ENCODE assay signal across 8 cellular contexts in the genomic region with DNA sequence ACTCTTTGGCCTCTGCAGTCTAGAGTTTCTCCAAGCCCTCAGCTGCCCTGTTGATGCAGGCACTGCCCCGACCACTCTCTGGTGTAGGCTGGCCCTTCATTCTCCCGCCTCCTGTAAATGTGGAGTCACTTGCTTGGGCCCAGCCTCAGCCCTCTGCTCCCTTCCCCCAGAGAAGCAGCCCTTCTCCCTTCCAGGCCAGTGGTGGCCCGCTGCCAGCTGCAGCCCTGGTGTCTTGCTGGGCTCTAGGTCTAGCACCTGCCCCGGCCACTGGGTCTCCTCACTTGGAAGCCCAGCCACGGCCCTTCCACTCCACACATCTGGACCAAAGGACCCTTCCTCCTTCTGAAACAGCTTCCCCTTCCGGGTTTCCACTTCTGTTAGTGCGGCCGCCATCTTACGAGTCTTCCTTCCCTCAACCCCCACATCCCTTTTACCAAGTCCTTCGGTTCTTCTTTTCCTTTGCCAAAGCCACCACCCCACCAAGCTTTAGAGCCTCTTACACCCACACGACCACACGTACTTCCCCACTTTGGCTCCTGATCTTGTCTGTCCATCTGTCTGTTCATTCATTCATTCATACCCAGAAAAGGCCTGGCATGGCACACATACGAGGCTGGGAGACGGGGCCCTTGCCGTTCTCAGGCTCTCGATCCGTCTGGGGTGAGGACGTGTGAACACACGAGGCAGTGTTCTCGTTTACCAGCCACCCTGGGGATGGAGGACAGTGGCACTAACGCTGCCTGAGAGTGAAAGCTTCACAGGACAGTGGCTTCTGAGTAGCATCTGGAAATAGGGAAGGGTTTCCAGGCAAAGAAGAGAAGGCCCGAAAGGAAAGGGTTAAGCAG.
DNase-seq lines count a peak whose midpoint lies in the region; ATAC-seq and TF ChIP-seq lines count a peak whose summit lies in the region.

No MANE protein-coding gene starts in this region.

- WGBS in mesenchymal stem cell, result 83% methylated on average over 22 of the region's 22 CpGs
- WGBS in aorta, 2 donors, result 73 to 75% methylated on average over 22 of the region's 22 CpGs

- intact Hi-C loops in cardiac septum (cut with DNase I), result no loop called here
- intact Hi-C loops in activated T-helper 2 cell treated with anti-CD3 and anti-CD28 coated beads, Interferon-gamma antibody, Interleukin-2, Interleukin-4, amounts not matched to agents 10 μg/mL and 5 μg/mL and 100 μg/mL, durations not matched to agents 14 hours and 24 hours and 36 hours (cut with micrococcal nuclease), result no loop called here
- intact Hi-C loops in aorta (cut with DNase I), result no loop called here

- ATAC-seq in aorta (ENCODE audit: low FRiP score) (peak; percentile 20), HG03354 (IDR thresholded peaks at IDR 0.05; ENCODE audit: poor library complexity, severe bottlenecking, unreplicated experiment) (no peak)

- H3K36me3 ChIP-seq in cardiac muscle cell, result no peaks in the 10 kb centered on the region
- peaks cover 4 to 13% of the 10 kb centered on the region in 2 experiments for H3K36me3 ChIP-seq in mesenchymal stem cell (ENCODE audit: control insufficient read depth in 1 of 2, insufficient read depth in 2 of 2, low read depth in 1 of 2, low read length in 2 of 2)
- no peaks in the 10 kb centered on the region for H3K36me3 ChIP-seq in aorta (ENCODE audit: control insufficient read depth in 1 of 2, insufficient read depth in 2 of 2, low read length in 1 of 2)

- H4K8ac ChIP-seq in mesenchymal stem cell (ENCODE audit: low read length), result peak overlapping the region; percentile 58

- H3K4me2 ChIP-seq in mesenchymal stem cell (ENCODE audit: low read length, poor library complexity, severe bottlenecking), result no peak overlapping the region

- no peak overlapping the region for H3K23ac ChIP-seq in mesenchymal stem cell (ENCODE audit: low read length in 2 of 2)

- H2BK120ac ChIP-seq in mesenchymal stem cell (ENCODE audit: low read depth, low read length), result peak overlapping the region; percentile 93

- peak overlapping the region; percentile 49 for H3K4me3 Mint-ChIP-seq in activated T-helper 2 cell treated with anti-CD3 and anti-CD28 coated beads, Interferon-gamma antibody, Interleukin-2, Interleukin-4, amounts not matched to agents 10 μg/mL and 5 μg/mL and 100 μg/mL, durations not matched to agents 14 hours and 24 hours and 36 hours (ENCODE audit: low read depth)

- H3K18ac ChIP-seq in mesenchymal stem cell (ENCODE audit: low read depth in 1 of 2, low read length in 2 of 2), result peak overlapping the region; percentile 84 to 89

- H4K91ac ChIP-seq in mesenchymal stem cell (ENCODE audit: low read length), result peak overlapping the region; percentile 58

- TF ChIP-seq CTCF in cardiac muscle cell (IDR thresholded peaks at IDR 0.05; ENCODE audit: low read depth, low read length), result no peak

- peaks cover 3% of the 10 kb centered on the region for H3K36me3 Mint-ChIP-seq in activated T-helper 2 cell treated with anti-CD3 and anti-CD28 coated beads, Interferon-gamma antibody, Interleukin-2, Interleukin-4, amounts not matched to agents 10 μg/mL and 5 μg/mL and 100 μg/mL, durations not matched to agents 14 hours and 24 hours and 36 hours (ENCODE audit: low read depth)

- peak overlapping the region; percentile 73 for H2BK15ac ChIP-seq in mesenchymal stem cell (ENCODE audit: low read depth, poor library complexity, severe bottlenecking)

- DNase-seq in cardiac muscle cell (ENCODE audit: low read depth in 1 of 2, low spot score in 1 of 2), result peak in 1 of 2 donors; percentile 63
- no peak for DNase-seq in cardiac septum (ENCODE audit: low spot score)
- no peak for DNase-seq in activated T-helper 2 cell treated with anti-CD3 and anti-CD28 coated beads, Interferon-gamma antibody, Interleukin-2, Interleukin-4, amounts not matched to agents 10 μg/mL and 5 μg/mL and 100 μg/mL, durations not matched to agents 14 hours and 24 hours and 36 hours (ENCODE audit: low spot score)
- no peak for DNase-seq in mesenchymal stem cell
- peak; percentile 81 to 87 for DNase-seq in aorta
- no peak for DNase-seq in HEK293T (ENCODE audit: extremely low spot score)
- DNase-seq in stimulated activated CD4-positive, alpha-beta T cell treated with anti-CD3 and anti-CD28 coated beads, Interleukin-15, amount 100 ng/mL, for 24 hours, result no peak

- H3K79me1 ChIP-seq in mesenchymal stem cell (replicated peaks; ENCODE audit: low read length, poor library complexity, severe bottlenecking), result peaks cover 6% of the 10 kb centered on the region

- H3K27ac Mint-ChIP-seq in activated T-helper 2 cell treated with anti-CD3 and anti-CD28 coated beads, Interferon-gamma antibody, Interleukin-2, Interleukin-4, amounts not matched to agents 10 μg/mL and 5 μg/mL and 100 μg/mL, durations not matched to agents 14 hours and 24 hours and 36 hours, result peak overlapping the region; percentile 42

- H3K9me3 Mint-ChIP-seq in activated T-helper 2 cell treated with anti-CD3 and anti-CD28 coated beads, Interferon-gamma antibody, Interleukin-2, Interleukin-4, amounts not matched to agents 10 μg/mL and 5 μg/mL and 100 μg/mL, durations not matched to agents 14 hours and 24 hours and 36 hours, result no peaks in the 10 kb centered on the region

- peak overlapping the region; percentile 71 for H3K9ac ChIP-seq in mesenchymal stem cell (ENCODE audit: low read length)

- POLR2A ChIA-PET in HEK293T (lab: Yijun Ruan, JAX), result interaction anchor here (0.7 to 1.6 kb wide), 4 partner anchors 25 to 71 kb away, joined by 3 to 5 read pairs (median 4); no protein-coding TSS in a partner anchor

- H2AK5ac ChIP-seq in mesenchymal stem cell (ENCODE audit: low read length, severe bottlenecking), result peak overlapping the region; percentile 87

- peak overlapping the region in 1 of 2 experiments; percentile 50 for H3K14ac ChIP-seq in mesenchymal stem cell (ENCODE audit: low read length in 2 of 2)

- H3K9me3 ChIP-seq in cardiac muscle cell (ENCODE audit: low read depth), result no peaks in the 10 kb centered on the region
- H3K9me3 ChIP-seq in mesenchymal stem cell (ENCODE audit: control insufficient read depth, low read length), result no peaks in the 10 kb centered on the region
- no peaks in the 10 kb centered on the region for H3K9me3 ChIP-seq in aorta (ENCODE audit: control insufficient read depth, low read length)

- H3K4me3 ChIP-seq in cardiac muscle cell, result no peak overlapping the region
- peak overlapping the region in 1 of 2 experiments; percentile 27 for H3K4me3 ChIP-seq in mesenchymal stem cell (ENCODE audit: insufficient read depth in 1 of 2, low read depth in 1 of 2, low read length in 2 of 2)
- no peak overlapping the region for H3K4me3 ChIP-seq in aorta (ENCODE audit: low read length in 2 of 2)

- peak overlapping the region; percentile 10 for H2BK5ac ChIP-seq in mesenchymal stem cell (ENCODE audit: low read depth, low read length, poor library complexity, severe bottlenecking)

- CTCF ChIA-PET in HEK293T (lab: Yijun Ruan, JAX), result interaction anchor here (1.0 to 2.0 kb wide), 2 partner anchors 11 to 35 kb away, joined by 3 to 7 read pairs; no protein-coding TSS in a partner anchor

- H3K4me1 ChIP-seq in cardiac muscle cell (ENCODE audit: low read depth) (peaks cover 38% of the 10 kb centered on the region), mesenchymal stem cell (ENCODE audit: control insufficient read depth, insufficient read depth, low read depth, low read length) (peaks cover 63% of the 10 kb centered on the region), aorta (ENCODE audit: control insufficient read depth in 1 of 2, insufficient read depth in 2 of 2, low read length in 2 of 2) (no peaks in the 10 kb centered on the region)

- H3K4ac ChIP-seq in mesenchymal stem cell (ENCODE audit: low read depth in 1 of 2, low read length in 2 of 2), result peak overlapping the region; percentile 16 to 32

- H2BK12ac ChIP-seq in mesenchymal stem cell (ENCODE audit: low read length in 2 of 2), result peak overlapping the region; percentile 85 to 98

- H2AFZ ChIP-seq in mesenchymal stem cell (ENCODE audit: low read depth, low read length), result no peak overlapping the region

- peaks cover 39% of the 10 kb centered on the region for H3K4me1 Mint-ChIP-seq in activated T-helper 2 cell treated with anti-CD3 and anti-CD28 coated beads, Interferon-gamma antibody, Interleukin-2, Interleukin-4, amounts not matched to agents 10 μg/mL and 5 μg/mL and 100 μg/mL, durations not matched to agents 14 hours and 24 hours and 36 hours (ENCODE audit: low read depth)

- no peaks in the 10 kb centered on the region for H3K27me3 Mint-ChIP-seq in activated T-helper 2 cell treated with anti-CD3 and anti-CD28 coated beads, Interferon-gamma antibody, Interleukin-2, Interleukin-4, amounts not matched to agents 10 μg/mL and 5 μg/mL and 100 μg/mL, durations not matched to agents 14 hours and 24 hours and 36 hours (ENCODE audit: low read depth)

- no peaks in the 10 kb centered on the region for H3K27me3 ChIP-seq in cardiac muscle cell
- H3K27me3 ChIP-seq in mesenchymal stem cell (ENCODE audit: control insufficient read depth in 1 of 2, insufficient read depth in 1 of 2, low read length in 2 of 2), result no peaks in the 10 kb centered on the region
- no peaks in the 10 kb centered on the region for H3K27me3 ChIP-seq in aorta (ENCODE audit: control insufficient read depth in 1 of 2, insufficient read depth in 2 of 2, low read length in 1 of 2)

- H3K27ac ChIP-seq in cardiac muscle cell, result peak overlapping the region; percentile 79
- H3K27ac ChIP-seq in mesenchymal stem cell (ENCODE audit: low read length, poor library complexity, severe bottlenecking), result peak overlapping the region; percentile 90
- peak overlapping the region; percentile 8 to 92 for H3K27ac ChIP-seq in aorta (ENCODE audit: low read depth in 1 of 2, low read length in 2 of 2)

TF ChIP-seq in HEK293T, 16 proteins besides CTCF, POLR2A, EP300 and RAD21:
- TF ChIP-seq BHLHE40 (IDR thresholded peaks at IDR 0.05; ENCODE audit: borderline replicate concordance) (no peak), SP1 (IDR thresholded peaks at IDR 0.05) (no peak), LEF1 (IDR thresholded peaks at IDR 0.05; ENCODE audit: borderline replicate concordance) (no peak), ELF4 (IDR thresholded peaks at IDR 0.05) (no peak), ZNF384 (IDR thresholded peaks at IDR 0.05) (no peak), L3MBTL2 (conservative IDR thresholded peaks at IDR 0.05) (no peak), SUZ12 (IDR thresholded peaks at IDR 0.05) (no peak), NFRKB (IDR thresholded peaks at IDR 0.05) (no peak), FOXA1 (IDR thresholded peaks at IDR 0.05) (no peak), ARNT (IDR thresholded peaks at IDR 0.05) (no peak), CTBP1 (IDR thresholded peaks at IDR 0.05; ENCODE audit: borderline replicate concordance) (no peak), TARDBP (IDR thresholded peaks at IDR 0.05) (no peak), FOXK2 (IDR thresholded peaks at IDR 0.05) (no peak), FOXM1 (IDR thresholded peaks at IDR 0.05; ENCODE audit: borderline replicate concordance) (no peak)

Comparison
In these comparisons a context has a peak if more than half of its experiments do, and no peak if none do; other contexts are left out.
1. DNase-seq: peak in aorta (2 of 2); none in cardiac septum (single experiment), activated T-helper 2 cell treated with anti-CD3 and anti-CD28 coated beads, Interferon-gamma antibody, Interleukin-2, Interleukin-4, amounts not matched to agents 10 μg/mL and 5 μg/mL and 100 μg/mL, durations not matched to agents 14 hours and 24 hours and 36 hours (single experiment), mesenchymal stem cell (single experiment), HEK293T (single experiment) and stimulated activated CD4-positive, alpha-beta T cell treated with anti-CD3 and anti-CD28 coated beads, Interleukin-15, amount 100 ng/mL, for 24 hours (single experiment).
2. Peak in every context shown above with its lines, with median percentiles within 50 percentile points of each other: H3K27ac ChIP-seq.